Comparison of ENCODE assay signal across 14 cellular contexts in the genomic region with DNA sequence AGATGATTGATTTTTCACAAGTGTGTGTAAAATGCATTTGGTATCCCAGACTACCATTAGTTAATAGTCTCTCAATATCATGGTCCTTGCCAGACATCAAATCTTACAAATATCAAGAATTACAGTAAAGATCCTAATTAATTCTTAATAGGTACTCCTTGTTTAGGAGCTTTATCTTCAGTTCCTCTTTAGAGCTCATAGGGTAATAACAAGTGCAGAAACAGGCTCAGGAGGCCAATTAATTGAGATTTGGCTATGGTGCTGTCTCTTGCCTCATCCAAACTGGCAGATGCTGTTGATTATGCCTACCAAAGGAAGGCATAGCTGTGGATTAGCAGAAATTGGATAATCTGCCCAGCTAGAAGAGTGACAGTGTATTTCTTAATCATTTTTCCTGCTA.
"Had no signal": no experiment of that assay in that cellular context is flagged by ENCODE, and none has a peak within 500 bp of the region (broad histone marks: within the 10 kb centered on the region; RNA-seq: fewer than 3 reads in every experiment).

No MANE protein-coding gene starts in this region.

- ATAC-seq: activated naive CD4-positive, alpha-beta T cell treated with anti-CD3 and anti-CD28 coated beads, Interleukin-2, amount 50 U/mL, for 72 hours; left lung; naive thymus-derived CD8-positive, alpha-beta T cell; stimulated activated effector memory CD8-positive, alpha-beta T cell treated with anti-CD3 and anti-CD28 coated beads, Interleukin-12 subunit alpha, Interleukin-12 subunit beta, amount 100 ng/mL, for 72 hours had no signal

- DNase-seq: activated CD4-positive, alpha-beta T cell treated with anti-CD3 and anti-CD28 coated beads, Interleukin-2, amount 50 U/mL, for 4 hours; activated CD4-positive, CD25-positive, alpha-beta regulatory T cell treated with anti-CD3 and anti-CD28 coated beads, Interleukin-2, amount 50 U/mL, for 72 hours; cortex of kidney; effector CD8-positive, alpha-beta T cell; esophagus squamous epithelium; foreskin fibroblast; hypothalamus; kidney; left lung; naive thymus-derived CD8-positive, alpha-beta T cell; stimulated activated CD4-positive, alpha-beta T cell treated with anti-CD3 and anti-CD28 coated beads, Interleukin-12 subunit alpha, Interleukin-12 subunit beta, amount 100 ng/mL, for 4 hours; T-helper 9 cell had no signal
